Comparison of ENCODE assay signal across 8 cellular contexts in genomic region chr19:54390942-54391577, GRCh38. TPM values are rescaled to one million over a fixed set of nuclear protein-coding genes. Genes with fewer than 3 reads are reported as not detected.
DNase-seq lines count a peak whose midpoint lies in the region; ATAC-seq lines count a peak whose summit lies in the region.

No MANE protein-coding gene starts in this region.

- no peak for ATAC-seq in GM18519 (IDR thresholded peaks at IDR 0.05; ENCODE audit: low FRiP score, unreplicated experiment)
- ATAC-seq in HG03097 (IDR thresholded peaks at IDR 0.05; ENCODE audit: low FRiP score, unreplicated experiment): no peak

- DNase-seq in EH (ENCODE audit: low read depth) (peak; percentile 56), LHCN-M2 (ENCODE audit: low read depth) (peak; percentile 40), T follicular helper cell (ENCODE audit: low read depth) (peak; percentile 59), amniotic stem cell (lab: John Stamatoyannopoulos, UW) (peak; percentile 66), iPS DF 4.7 (ENCODE audit: extremely low read depth, low spot score) (peak; percentile 80)
- peak; percentile 52 for DNase-seq in stimulated activated CD4-positive, alpha-beta T cell treated with anti-CD3 and anti-CD28 coated beads, Interleukin-12 subunit alpha, Interleukin-12 subunit beta, amount 100 ng/mL, for 4 hours

RNA-seq across cellular contexts. Expression of gene TTYH1, which starts 24.2 kb away (rescaled TPM):
- total RNA-seq in LHCN-M2 (2014; rRNA removed): not detected in 2 replicates
- polyA plus RNA-seq in LHCN-M2 (2012): 0.13 TPM

RNA-seq across cellular contexts. Expression of gene LAIR1, which starts 26.3 kb away (rescaled TPM):
- total RNA-seq in LHCN-M2 (2014; rRNA removed): not detected in 2 replicates
- polyA plus RNA-seq in LHCN-M2 (2012): not detected

RNA-seq across cellular contexts. Expression of gene LILRA4, which starts 52.1 kb away (rescaled TPM):
- total RNA-seq in LHCN-M2 (2014; rRNA removed): not detected in 2 replicates
- not detected for polyA plus RNA-seq in LHCN-M2 (2012)

RNA-seq across cellular contexts. Expression of gene LENG8, which starts 57.9 kb away (rescaled TPM):
- total RNA-seq in LHCN-M2 (2014; rRNA removed): 35.4 and 36.7 TPM in 2 replicates
- polyA plus RNA-seq in LHCN-M2 (2012): 20.8 TPM
